39 cellular contexts compared by ENCODE assay signal in the genomic region with DNA sequence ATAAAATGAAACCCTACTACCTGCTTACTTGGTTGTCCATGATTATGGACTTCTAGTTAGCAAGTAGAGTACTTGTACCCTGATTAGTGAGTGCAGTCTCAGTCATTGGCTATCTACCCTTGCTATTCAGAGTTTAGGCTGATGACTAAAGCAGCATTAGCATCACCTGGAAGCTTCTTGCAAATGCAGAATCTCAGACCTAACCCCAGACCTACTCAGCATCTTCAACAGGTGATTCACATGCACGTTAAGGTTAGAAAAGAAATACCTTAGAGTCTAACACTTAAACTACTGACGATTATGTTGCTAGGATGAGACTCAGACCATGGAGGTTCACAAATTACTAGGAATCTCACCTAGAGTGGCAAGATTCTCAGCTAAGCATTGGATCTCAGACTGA.
"Had no signal": no experiment of that assay in that cellular context is flagged by ENCODE, and none has a peak within 500 bp of the region (broad histone marks: within the 10 kb centered on the region; RNA-seq: fewer than 3 reads in every experiment).

No MANE protein-coding gene starts in this region.

- H3K27ac Mint-ChIP-seq: activated CD4-positive, alpha-beta memory T cell treated with anti-CD3 and anti-CD28 coated beads, Interleukin-2, amount 10 ng/mL, durations not matched to agents 7 days and 5 days; activated CD4-positive, alpha-beta T cell treated with anti-CD3 and anti-CD28 coated beads for 36 hours; activated CD4-positive, alpha-beta T cell treated with anti-CD3 and anti-CD28 coated beads, Interleukin-2, amount 10 ng/mL, durations not matched to agents 7 days and 5 days; activated CD8-positive, alpha-beta memory T cell treated with anti-CD3 and anti-CD28 coated beads, Interleukin-2, amount 10 ng/mL, durations not matched to agents 7 days and 5 days; activated CD8-positive, alpha-beta T cell treated with anti-CD3 and anti-CD28 coated beads, Interleukin-2, amount 10 ng/mL, durations not matched to agents 7 days and 5 days; activated naive CD4-positive, alpha-beta T cell treated with anti-CD3 and anti-CD28 coated beads, Interleukin-2, amount 10 ng/mL, durations not matched to agents 7 days and 5 days; activated naive CD4-positive, alpha-beta T cell treated with anti-CD3 and anti-CD28 coated beads, Interleukin-2, amount 50 U/mL, for 24 hours; activated naive CD8-positive, alpha-beta T cell; activated naive CD8-positive, alpha-beta T cell treated with anti-CD3 and anti-CD28 coated beads, Interleukin-2, amount 10 ng/mL, durations not matched to agents 7 days and 5 days; activated naive CD8-positive, alpha-beta T cell treated with anti-CD3 and anti-CD28 coated beads, Interleukin-2, amount 50 U/mL, for 24 hours; activated T-cell treated with anti-CD3 and anti-CD28 coated beads, Interleukin-2, amount 50 U/mL, for 24 hours; activated T-helper 2 cell treated with anti-CD3 and anti-CD28 coated beads, Interferon-gamma antibody, Interleukin-2, Interleukin-4, amounts not matched to agents 10 μg/mL and 5 μg/mL and 100 μg/mL, durations not matched to agents 14 hours and 24 hours and 36 hours; brain; T-helper 1 cell treated with Interleukin-12 subunit alpha and Interleukin-12 subunit beta and Interleukin-4 antibody, amounts not matched to agents 30 μg/mL and 1 μg/mL, for 36 hours; T-helper 2 cell treated with Interferon-gamma antibody and Interleukin-4, amounts not matched to agents 5 μg/mL and 100 μg/mL, for 36 hours had no signal

- DNase-seq: activated CD4-positive, alpha-beta memory T cell treated with anti-CD3 and anti-CD28 coated beads, Interleukin-2, amount 10 ng/mL, durations not matched to agents 7 days and 5 days; activated CD4-positive, alpha-beta T cell treated with anti-CD3 and anti-CD28 coated beads for 1 hour; activated CD4-positive, alpha-beta T cell treated with anti-CD3 and anti-CD28 coated beads for 36 hours; activated CD4-positive, alpha-beta T cell treated with anti-CD3 and anti-CD28 coated beads for 48 hours; activated CD4-positive, alpha-beta T cell treated with anti-CD3 and anti-CD28 coated beads, Interleukin-2, amount 10 ng/mL, durations not matched to agents 7 days and 5 days; activated CD4-positive, alpha-beta T cell treated with anti-CD3 and anti-CD28 coated beads, Interleukin-2, amount 50 U/mL, for 48 hours; activated CD4-positive, CD25-positive, alpha-beta regulatory T cell; activated CD8-positive, alpha-beta memory T cell treated with anti-CD3 and anti-CD28 coated beads for 24 hours; activated CD8-positive, alpha-beta memory T cell treated with anti-CD3 and anti-CD28 coated beads, Interleukin-2, amount 10 ng/mL, durations not matched to agents 7 days and 5 days; activated CD8-positive, alpha-beta memory T cell treated with anti-CD3 and anti-CD28 coated beads, Interleukin-2, amount 50 U/mL, for 48 hours; activated CD8-positive, alpha-beta T cell treated with anti-CD3 and anti-CD28 coated beads, Interleukin-2, amount 10 ng/mL, durations not matched to agents 7 days and 5 days; activated effector memory CD4-positive, alpha-beta T cell treated with Interleukin-2 at 50 U/mL for 16 hours; activated gamma-delta T cell; activated naive CD4-positive, alpha-beta T cell treated with anti-CD3 and anti-CD28 coated beads, Interleukin-2, amount 10 ng/mL, durations not matched to agents 7 days and 5 days; activated naive CD4-positive, alpha-beta T cell treated with Interleukin-2 at 50 U/mL for 16 hours; activated naive CD8-positive, alpha-beta T cell treated with anti-CD3 and anti-CD28 coated beads, Interleukin-2, amount 10 ng/mL, durations not matched to agents 7 days and 5 days; activated naive CD8-positive, alpha-beta T cell treated with anti-CD3 and anti-CD28 coated beads, Interleukin-2, amount 50 U/mL, for 24 hours; activated T-cell treated with anti-CD3 and anti-CD28 coated beads, Interleukin-2, amount 50 U/mL, for 24 hours; activated T-cell treated with anti-CD3 and anti-CD28 coated beads, Interleukin-2, amount 50 U/mL, for 48 hours; amygdala; anterior cingulate cortex; caudate nucleus; cerebellar nuclear complex; T-helper 1 cell; T-helper 2 cell; T-helper 9 cell had no signal

- H3K36me3 ChIP-seq: ascending aorta, cardiac muscle cell had no signal

- H3K27me3 Mint-ChIP-seq: activated CD4-positive, alpha-beta memory T cell treated with anti-CD3 and anti-CD28 coated beads, Interleukin-2, amount 10 ng/mL, durations not matched to agents 7 days and 5 days; activated CD4-positive, alpha-beta T cell treated with anti-CD3 and anti-CD28 coated beads for 36 hours; activated CD4-positive, alpha-beta T cell treated with anti-CD3 and anti-CD28 coated beads, Interleukin-2, amount 10 ng/mL, durations not matched to agents 7 days and 5 days; activated CD8-positive, alpha-beta memory T cell treated with anti-CD3 and anti-CD28 coated beads, Interleukin-2, amount 10 ng/mL, durations not matched to agents 7 days and 5 days; activated naive CD4-positive, alpha-beta T cell treated with anti-CD3 and anti-CD28 coated beads, Interleukin-2, amount 10 ng/mL, durations not matched to agents 7 days and 5 days; activated naive CD4-positive, alpha-beta T cell treated with anti-CD3 and anti-CD28 coated beads, Interleukin-2, amount 50 U/mL, for 24 hours; activated naive CD8-positive, alpha-beta T cell; activated T-cell treated with anti-CD3 and anti-CD28 coated beads, Interleukin-2, amount 50 U/mL, for 24 hours; central memory CD8-positive, alpha-beta T cell had no signal

- H3K4me1 ChIP-seq: ascending aorta had no signal

- ATAC-seq: activated CD4-positive, alpha-beta T cell treated with anti-CD3 and anti-CD28 coated beads for 36 hours; activated CD4-positive, CD25-positive, alpha-beta regulatory T cell treated with anti-CD3 and anti-CD28 coated beads, Interleukin-2, amount 50 U/mL, for 24 hours; activated CD8-positive, alpha-beta memory T cell treated with anti-CD3 and anti-CD28 coated beads, Interleukin-2, amount 10 ng/mL, durations not matched to agents 7 days and 5 days; activated CD8-positive, alpha-beta T cell treated with anti-CD3 and anti-CD28 coated beads, Interleukin-2, amount 10 ng/mL, durations not matched to agents 7 days and 5 days; activated naive CD8-positive, alpha-beta T cell treated with anti-CD3 and anti-CD28 coated beads, Interleukin-2, amount 50 U/mL, for 24 hours had no signal

- H3K36me3 Mint-ChIP-seq: activated CD8-positive, alpha-beta memory T cell treated with anti-CD3 and anti-CD28 coated beads, Interleukin-2, amount 10 ng/mL, durations not matched to agents 7 days and 5 days; activated naive CD4-positive, alpha-beta T cell treated with anti-CD3 and anti-CD28 coated beads, Interleukin-2, amount 10 ng/mL, durations not matched to agents 7 days and 5 days; activated naive CD4-positive, alpha-beta T cell treated with anti-CD3 and anti-CD28 coated beads, Interleukin-2, amount 50 U/mL, for 24 hours; activated naive CD8-positive, alpha-beta T cell; activated naive CD8-positive, alpha-beta T cell treated with anti-CD3 and anti-CD28 coated beads, Interleukin-2, amount 10 ng/mL, durations not matched to agents 7 days and 5 days; brain had no signal

- H3K9me3 Mint-ChIP-seq: activated CD4-positive, alpha-beta memory T cell treated with anti-CD3 and anti-CD28 coated beads, Interleukin-2, amount 10 ng/mL, durations not matched to agents 7 days and 5 days; activated CD4-positive, alpha-beta T cell treated with anti-CD3 and anti-CD28 coated beads, Interleukin-2, amount 10 ng/mL, durations not matched to agents 7 days and 5 days; activated naive CD4-positive, alpha-beta T cell treated with anti-CD3 and anti-CD28 coated beads, Interleukin-2, amount 10 ng/mL, durations not matched to agents 7 days and 5 days; activated naive CD8-positive, alpha-beta T cell treated with anti-CD3 and anti-CD28 coated beads, Interleukin-2, amount 10 ng/mL, durations not matched to agents 7 days and 5 days; activated naive CD8-positive, alpha-beta T cell treated with anti-CD3 and anti-CD28 coated beads, Interleukin-2, amount 50 U/mL, for 24 hours; activated T-cell treated with anti-CD3 and anti-CD28 coated beads, Interleukin-2, amount 50 U/mL, for 24 hours; activated T-helper 2 cell treated with anti-CD3 and anti-CD28 coated beads, Interferon-gamma antibody, Interleukin-2, Interleukin-4, amounts not matched to agents 10 μg/mL and 5 μg/mL and 100 μg/mL, durations not matched to agents 14 hours and 24 hours and 36 hours; brain; T-helper 1 cell treated with Interleukin-12 subunit alpha and Interleukin-12 subunit beta and Interleukin-4 antibody, amounts not matched to agents 30 μg/mL and 1 μg/mL, for 36 hours; T-helper 2 cell treated with Interferon-gamma antibody and Interleukin-4, amounts not matched to agents 5 μg/mL and 100 μg/mL, for 36 hours had no signal

- H3K4me3 Mint-ChIP-seq: activated CD4-positive, alpha-beta memory T cell treated with anti-CD3 and anti-CD28 coated beads, Interleukin-2, amount 10 ng/mL, durations not matched to agents 7 days and 5 days; activated CD4-positive, alpha-beta T cell treated with anti-CD3 and anti-CD28 coated beads for 36 hours; activated CD4-positive, alpha-beta T cell treated with anti-CD3 and anti-CD28 coated beads, Interleukin-2, amount 10 ng/mL, durations not matched to agents 7 days and 5 days; activated CD8-positive, alpha-beta memory T cell treated with anti-CD3 and anti-CD28 coated beads, Interleukin-2, amount 10 ng/mL, durations not matched to agents 7 days and 5 days; activated CD8-positive, alpha-beta T cell treated with anti-CD3 and anti-CD28 coated beads, Interleukin-2, amount 10 ng/mL, durations not matched to agents 7 days and 5 days; activated naive CD4-positive, alpha-beta T cell treated with anti-CD3 and anti-CD28 coated beads, Interleukin-2, amount 10 ng/mL, durations not matched to agents 7 days and 5 days; activated naive CD4-positive, alpha-beta T cell treated with anti-CD3 and anti-CD28 coated beads, Interleukin-2, amount 50 U/mL, for 24 hours; activated naive CD8-positive, alpha-beta T cell; activated naive CD8-positive, alpha-beta T cell treated with anti-CD3 and anti-CD28 coated beads, Interleukin-2, amount 10 ng/mL, durations not matched to agents 7 days and 5 days; activated naive CD8-positive, alpha-beta T cell treated with anti-CD3 and anti-CD28 coated beads, Interleukin-2, amount 50 U/mL, for 24 hours; activated T-cell treated with anti-CD3 and anti-CD28 coated beads, Interleukin-2, amount 50 U/mL, for 24 hours; brain; central memory CD8-positive, alpha-beta T cell; T-helper 1 cell treated with Interleukin-12 subunit alpha and Interleukin-12 subunit beta and Interleukin-4 antibody, amounts not matched to agents 30 μg/mL and 1 μg/mL, for 36 hours; T-helper 2 cell treated with Interferon-gamma antibody and Interleukin-4, amounts not matched to agents 5 μg/mL and 100 μg/mL, for 36 hours had no signal

- H3K4me3 ChIP-seq: ascending aorta, cardiac muscle cell had no signal

- H3K27ac ChIP-seq: ascending aorta, cardiac muscle cell, VCaP had no signal

- H3K9me3 ChIP-seq: ascending aorta had no signal

- H3K27me3 ChIP-seq: ascending aorta, cardiac muscle cell had no signal

- H3K4me1 Mint-ChIP-seq: activated CD4-positive, alpha-beta memory T cell treated with anti-CD3 and anti-CD28 coated beads, Interleukin-2, amount 10 ng/mL, durations not matched to agents 7 days and 5 days; activated CD4-positive, alpha-beta T cell treated with anti-CD3 and anti-CD28 coated beads for 36 hours; activated CD4-positive, alpha-beta T cell treated with anti-CD3 and anti-CD28 coated beads, Interleukin-2, amount 10 ng/mL, durations not matched to agents 7 days and 5 days; activated CD8-positive, alpha-beta memory T cell treated with anti-CD3 and anti-CD28 coated beads, Interleukin-2, amount 10 ng/mL, durations not matched to agents 7 days and 5 days; activated naive CD4-positive, alpha-beta T cell treated with anti-CD3 and anti-CD28 coated beads, Interleukin-2, amount 10 ng/mL, durations not matched to agents 7 days and 5 days; activated naive CD4-positive, alpha-beta T cell treated with anti-CD3 and anti-CD28 coated beads, Interleukin-2, amount 50 U/mL, for 24 hours; activated naive CD8-positive, alpha-beta T cell treated with anti-CD3 and anti-CD28 coated beads, Interleukin-2, amount 10 ng/mL, durations not matched to agents 7 days and 5 days; central memory CD8-positive, alpha-beta T cell had no signal

- FAIRE-seq: bronchial epithelial cell, TTC549 had no signal
